ENCODE assay signal across 12 cellular contexts in the genomic region with DNA sequence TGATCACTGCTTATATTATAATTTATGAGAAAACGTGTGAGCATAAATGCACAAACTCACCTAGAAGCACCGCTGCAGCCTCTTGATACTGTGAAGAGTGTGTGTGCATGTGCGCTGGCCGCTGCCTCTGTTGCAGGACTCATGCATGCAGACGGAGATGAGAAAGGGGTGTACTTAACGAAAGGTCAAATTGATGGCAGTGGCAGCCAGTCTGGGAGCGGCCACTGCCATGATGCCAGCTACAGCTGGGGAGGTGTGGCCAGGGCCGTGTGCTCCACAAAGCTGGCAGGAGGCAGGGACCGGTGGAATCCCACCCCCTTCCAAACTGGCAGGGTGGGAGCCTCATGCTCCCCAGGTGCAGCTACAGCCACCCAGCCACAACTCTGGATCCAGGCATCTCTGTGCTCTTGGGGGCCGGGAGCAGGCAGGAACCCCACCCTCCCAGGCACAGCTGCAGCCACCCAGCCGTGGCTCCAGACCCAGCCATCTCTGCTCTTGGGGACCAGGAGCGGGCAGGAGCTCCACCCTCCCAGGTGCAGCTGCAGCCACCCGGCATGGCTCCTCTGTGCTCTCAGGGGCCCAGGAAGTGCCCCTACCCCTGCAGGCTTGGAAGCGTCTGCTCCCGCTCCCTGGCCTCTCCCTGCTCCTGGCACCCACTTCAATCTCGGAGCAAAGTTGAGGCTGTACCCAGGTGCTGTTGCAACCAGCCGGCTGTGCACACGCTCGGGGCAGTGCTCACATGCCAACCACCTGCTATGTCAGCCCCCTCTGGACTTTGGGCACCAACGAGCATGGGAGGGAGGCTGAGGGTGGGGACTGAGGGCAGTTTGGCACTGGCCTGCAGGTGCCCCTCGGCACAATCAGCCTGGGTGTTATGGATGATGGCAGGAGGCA.
"Had no signal": no experiment of that assay in that cellular context is flagged by ENCODE, and none has a peak within 500 bp of the region (broad histone marks: within the 10 kb centered on the region; RNA-seq: fewer than 3 reads in every experiment).

No MANE protein-coding gene starts in this region.

- H3K4me3 ChIP-seq: testis had no signal

- H3K27ac Mint-ChIP-seq: activated T-helper 17 cell treated with anti-CD3 and anti-CD28 coated beads, Interleukin-2, amount 50 U/mL, for 72 hours; nephron had no signal

- H3K27me3 Mint-ChIP-seq: activated T-helper 17 cell treated with anti-CD3 and anti-CD28 coated beads, Interleukin-2, amount 50 U/mL, for 72 hours; stimulated activated naive CD8-positive, alpha-beta T cell treated with anti-CD3 and anti-CD28 coated beads, Interleukin-15, amount 100 ng/mL, for 72 hours had no signal

- H3K9me3 Mint-ChIP-seq: activated T-helper 17 cell treated with anti-CD3 and anti-CD28 coated beads, Interleukin-2, amount 50 U/mL, for 72 hours; nephron; stimulated activated naive CD8-positive, alpha-beta T cell treated with anti-CD3 and anti-CD28 coated beads, Interleukin-15, amount 100 ng/mL, for 72 hours had no signal

- H3K27me3 ChIP-seq: foreskin keratinocyte, testis had no signal

- ATAC-seq: activated T-helper 17 cell treated with anti-CD3 and anti-CD28 coated beads, Interleukin-2, amount 50 U/mL, for 72 hours; foreskin keratinocyte; left colon; stimulated activated naive CD8-positive, alpha-beta T cell treated with anti-CD3 and anti-CD28 coated beads, Interleukin-15, amount 100 ng/mL, for 72 hours had no signal

- H3K4me1 ChIP-seq: foreskin keratinocyte had no signal

- H3K27ac ChIP-seq: foreskin keratinocyte, testis, WERI-Rb-1 had no signal

- H3K4me3 Mint-ChIP-seq: activated T-helper 17 cell treated with anti-CD3 and anti-CD28 coated beads, Interleukin-2, amount 50 U/mL, for 72 hours; nephron; stimulated activated naive CD8-positive, alpha-beta T cell treated with anti-CD3 and anti-CD28 coated beads, Interleukin-15, amount 100 ng/mL, for 72 hours had no signal

- DNase-seq: activated CD4-positive, alpha-beta T cell treated with anti-CD3 and anti-CD28 coated beads for 4 hours; activated T-cell treated with anti-CD3 and anti-CD28 coated beads for 4 hours; foreskin keratinocyte; stimulated activated CD4-positive, alpha-beta T cell treated with anti-CD3 and anti-CD28 coated beads, Interleukin-4, amount 100 ng/mL, for 1 hour; stimulated activated CD8-positive, alpha-beta memory T cell treated with anti-CD3 and anti-CD28 coated beads, Interleukin-4, amount 100 ng/mL, for 48 hours; stimulated activated naive CD8-positive, alpha-beta T cell treated with anti-CD3 and anti-CD28 coated beads, Interleukin-15, amount 100 ng/mL, for 72 hours; T1000; testis; WERI-Rb-1 had no signal

- H3K9me3 ChIP-seq: testis had no signal
